In genomic region chr5:159123700-159124099, GRCh38 we compare ENCODE assay signal across 2 cellular contexts.
A peak's percentile ranks its signal among the peaks of the same experiment; 100 is the strongest.
TF ChIP-seq lines count a peak whose summit lies in the region.

No MANE protein-coding gene starts in this region.

TF ChIP-seq in GM12878, 131 proteins besides CTCF, POLR2A, EP300 and RAD21:
- no peak for TF ChIP-seq CEBPZ (IDR thresholded peaks at IDR 0.05; ENCODE audit: low read depth, low read length)
- no peak for TF ChIP-seq NRF1 (conservative IDR thresholded peaks at IDR 0.05; ENCODE audit: low read depth, low read length)
- TF ChIP-seq ASH2L (IDR thresholded peaks at IDR 0.05; ENCODE audit: borderline replicate concordance, low read depth), result no peak
- 0 out of 2 replicates have a peak, but pooled peaks have one; percentile 11 for TF ChIP-seq JUNB (IDR thresholded peaks at IDR 0.05)
- TF ChIP-seq E4F1 (IDR thresholded peaks at IDR 0.05; ENCODE audit: borderline replicate concordance, partially characterized antibody), result no peak
- no peak for TF ChIP-seq ZNF274 (IDR thresholded peaks at IDR 0.05; ENCODE audit: insufficient read depth, insufficient read length)
- no peak for TF ChIP-seq IKZF2 (IDR thresholded peaks at IDR 0.05)
- TF ChIP-seq POLR2AphosphoS5 (IDR thresholded peaks at IDR 0.05; ENCODE audit: low read length), result no peak
- no peak for TF ChIP-seq NBN (IDR thresholded peaks at IDR 0.05)
- no peak for TF ChIP-seq CHD1 (IDR thresholded peaks at IDR 0.05; ENCODE audit: low read depth, low read length)
- TF ChIP-seq CEBPB (IDR thresholded peaks at IDR 0.05; ENCODE audit: borderline replicate concordance in 1 of 2, low read depth in 2 of 2, low read length in 2 of 2), result no peak
- no peak for TF ChIP-seq HSF1 (IDR thresholded peaks at IDR 0.05; ENCODE audit: low read depth, low read length)
- TF ChIP-seq STAT1 (conservative IDR thresholded peaks at IDR 0.05), result no peak
- no peak for TF ChIP-seq BCL3 (IDR thresholded peaks at IDR 0.05; ENCODE audit: borderline replicate concordance, insufficient read depth, low read depth, low read length, poor library complexity, severe bottlenecking)
- no peak for TF ChIP-seq CBFB (IDR thresholded peaks at IDR 0.05; ENCODE audit: low read depth)
- TF ChIP-seq HDAC6 (IDR thresholded peaks at IDR 0.05; ENCODE audit: unreplicated experiment), result no peak
- peak; percentile 45; the same call in 1 of the 2 replicates for TF ChIP-seq RUNX3 (IDR thresholded peaks at IDR 0.05; ENCODE audit: low read length)

TF ChIP-seq in SK-N-SH treated with all-trans-retinoic acid at 6 μM for 48 hours, 23 proteins besides CTCF, POLR2A, EP300 and RAD21 (continued from another document):
- TF ChIP-seq POU6F1 (CRISPR knock-in tag; IDR thresholded peaks at IDR 0.05; ENCODE audit: borderline replicate concordance, low read depth) (no peak), CREB5 (CRISPR knock-in tag; IDR thresholded peaks at IDR 0.05; ENCODE audit: low read depth) (no peak), ARNTL (CRISPR knock-in tag; IDR thresholded peaks at IDR 0.05; ENCODE audit: borderline replicate concordance, low read depth) (no peak), PATZ1 (CRISPR knock-in tag; IDR thresholded peaks at IDR 0.05; ENCODE audit: borderline replicate concordance) (no peak)
